In genomic region chr5:67246108-67246507, GRCh38 we compare ENCODE assay signal across 1 cellular context.
TF ChIP-seq lines count a peak whose summit lies in the region.

No MANE protein-coding gene starts in this region.

TF ChIP-seq in GM12878, 131 proteins besides CTCF, POLR2A, EP300 and RAD21:
- TF ChIP-seq SKIL (IDR thresholded peaks at IDR 0.05; ENCODE audit: low read depth, poor library complexity, severe bottlenecking) (peak; percentile 30), SMC3 (IDR thresholded peaks at IDR 0.05; ENCODE audit: borderline replicate concordance, low read length) (peak; percentile 87), IKZF1 (conservative IDR thresholded peaks at IDR 0.05) (no peak)
